In the genomic region with DNA sequence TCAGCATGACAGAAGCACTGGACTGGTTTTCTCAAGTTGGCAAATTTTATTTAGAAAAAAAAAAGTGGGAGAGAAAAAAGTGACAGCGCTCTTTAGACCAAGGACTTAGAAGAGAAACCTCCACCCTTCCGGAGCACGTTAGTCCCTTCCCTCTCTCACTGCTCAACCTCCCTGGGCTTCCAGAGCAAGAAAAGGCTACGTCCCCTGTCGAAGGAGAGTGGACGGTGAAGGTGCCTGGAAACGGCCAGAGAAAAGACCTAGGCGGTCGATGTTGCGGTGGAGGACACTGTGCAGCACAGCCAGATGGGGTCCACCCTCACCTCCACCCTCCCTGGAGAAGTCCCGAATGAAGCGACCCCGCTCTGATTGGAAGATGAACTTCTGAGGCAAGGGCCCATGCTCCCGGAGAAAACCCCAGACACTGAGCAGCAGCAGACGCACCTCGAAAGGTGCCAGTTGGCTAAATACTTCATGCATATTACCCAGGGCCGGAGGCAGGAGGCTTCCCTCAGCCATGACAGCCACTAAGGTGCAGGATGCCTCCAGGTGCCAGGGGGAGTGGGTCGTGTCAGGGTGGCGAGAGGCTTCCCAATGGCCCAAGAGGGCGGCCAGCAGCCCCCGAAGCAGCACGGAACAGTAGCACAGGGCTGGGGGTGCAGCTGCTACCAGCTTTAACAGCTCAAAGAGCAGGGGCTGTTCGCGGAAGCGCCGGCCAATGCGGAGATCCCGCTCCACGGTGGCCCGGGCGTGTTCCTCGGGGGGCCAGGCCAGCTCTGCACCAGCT, we compare ENCODE assay signal across 8 cellular contexts. TPM values are rescaled to one million over a fixed set of nuclear protein-coding genes. Genes with fewer than 3 reads are reported as not detected.
DNase-seq lines count a peak whose midpoint lies in the region; ATAC-seq and TF ChIP-seq lines count a peak whose summit lies in the region.

No MANE protein-coding gene starts in this region.

- peak overlapping the region; percentile 52 for H3K4me2 ChIP-seq in OCI-LY1 (ENCODE audit: low read length)

- peaks cover 57% of the 10 kb centered on the region for H3K36me3 ChIP-seq in OCI-LY1 (ENCODE audit: insufficient read depth, low read length)

- H3K4me1 Mint-ChIP-seq in progenitor cell of endocrine pancreas (ENCODE audit: low read depth): peaks cover 10% of the 10 kb centered on the region

- TF ChIP-seq CTCF in OCI-LY1 (IDR thresholded peaks at IDR 0.05; ENCODE audit: low read length) (no peak), progenitor cell of endocrine pancreas (IDR thresholded peaks at IDR 0.05; ENCODE audit: unreplicated experiment) (no peak)

- peaks cover 30% of the 10 kb centered on the region for H3K4me1 ChIP-seq in OCI-LY1 (ENCODE audit: insufficient read depth, low read length, severe bottlenecking)

- POLR2A ChIA-PET in HEK293T (lab: Yijun Ruan, JAX): interaction anchor here (0.6 to 4.3 kb wide), 16 partner anchors 9 to 107 kb away, joined by 3 to 33 read pairs (median 4); partner anchors contain the start of genes B3GAT3, C11orf98, CSKMT and EEF1G

- no peaks in the 10 kb centered on the region for H3K27me3 Mint-ChIP-seq in progenitor cell of endocrine pancreas

- peak overlapping the region; percentile 34; the same call in 1 of the 2 replicates for H3K9ac ChIP-seq in OCI-LY1 (ENCODE audit: low read length)

- H2AFZ ChIP-seq in OCI-LY1 (ENCODE audit: low read length): no peak overlapping the region

- DNase-seq in progenitor cell of endocrine pancreas (ENCODE audit: low spot score, unreplicated experiment): no peak
- no peak for DNase-seq in HEK293T (ENCODE audit: extremely low spot score)
- no peak for DNase-seq in NCI-H2227 treated with DMSO at 0.1 percent for 48 hours (lab: John Stamatoyannopoulos, UW)

- peaks cover 2% of the 10 kb centered on the region for H3K36me3 Mint-ChIP-seq in progenitor cell of endocrine pancreas (ENCODE audit: insufficient read depth)

- CTCF ChIA-PET in HEK293T (lab: Yijun Ruan, JAX): no interaction called here

- H3K9me2 ChIP-seq in OCI-LY1 (ENCODE audit: low read depth, low read length): no peaks in the 10 kb centered on the region

- peak overlapping the region; percentile 98 for H3K4me3 Mint-ChIP-seq in progenitor cell of endocrine pancreas (ENCODE audit: low read depth)

- peaks cover 36% of the 10 kb centered on the region for H3K79me2 ChIP-seq in OCI-LY1 (ENCODE audit: insufficient read depth, low read length)

- H3K9me3 ChIP-seq in OCI-LY1 (ENCODE audit: low read length): no peaks in the 10 kb centered on the region

- no peaks in the 10 kb centered on the region for H3K9me3 Mint-ChIP-seq in progenitor cell of endocrine pancreas (ENCODE audit: low read depth)

- H3K27me3 ChIP-seq in OCI-LY1 (ENCODE audit: insufficient read depth, low read length): no peaks in the 10 kb centered on the region

- no peaks in the 10 kb centered on the region for H3F3A ChIP-seq in OCI-LY1 (ENCODE audit: insufficient read depth, low read length)

- H4K20me1 ChIP-seq in OCI-LY1 (ENCODE audit: insufficient read depth, low read length): no peaks in the 10 kb centered on the region

- peak overlapping the region; percentile 98 for H3K27ac Mint-ChIP-seq in progenitor cell of endocrine pancreas

- ATAC-seq in GM18502 (IDR thresholded peaks at IDR 0.05; ENCODE audit: poor library complexity, unreplicated experiment) (peak; percentile 1), esophagus mucosa (peak; percentile 3), GM21737 (IDR thresholded peaks at IDR 0.05; ENCODE audit: unreplicated experiment) (no peak), HG02571 (IDR thresholded peaks at IDR 0.05; ENCODE audit: unreplicated experiment) (no peak)

- peak overlapping the region; percentile 91 for H3K4me3 ChIP-seq in OCI-LY1 (ENCODE audit: low read depth, low read length, poor library complexity, severe bottlenecking)

- peak overlapping the region; percentile 21 for H3K27ac ChIP-seq in OCI-LY1 (ENCODE audit: low read depth, low read length, poor library complexity, severe bottlenecking)

TF ChIP-seq in HEK293T, 16 proteins besides CTCF, POLR2A, EP300 and RAD21:
- TF ChIP-seq BHLHE40 (IDR thresholded peaks at IDR 0.05; ENCODE audit: borderline replicate concordance) (no peak), TARDBP (IDR thresholded peaks at IDR 0.05) (no peak), NFRKB (IDR thresholded peaks at IDR 0.05) (no peak), FOXA1 (IDR thresholded peaks at IDR 0.05) (no peak), SUZ12 (IDR thresholded peaks at IDR 0.05) (no peak), FOXK2 (IDR thresholded peaks at IDR 0.05) (no peak), PKNOX1 (IDR thresholded peaks at IDR 0.05) (no peak), HDGF (IDR thresholded peaks at IDR 0.05; ENCODE audit: borderline replicate concordance) (no peak), ARNT (IDR thresholded peaks at IDR 0.05) (no peak), ELF4 (IDR thresholded peaks at IDR 0.05) (no peak), CTBP1 (IDR thresholded peaks at IDR 0.05; ENCODE audit: borderline replicate concordance) (no peak), FOXM1 (IDR thresholded peaks at IDR 0.05; ENCODE audit: borderline replicate concordance) (no peak), LEF1 (IDR thresholded peaks at IDR 0.05; ENCODE audit: borderline replicate concordance) (no peak), SP1 (IDR thresholded peaks at IDR 0.05) (no peak)
TF ChIP-seq in HEK293T: peak in this region for 0.

RNA-seq across cellular contexts. Expression of gene GANAB, which starts 0.6 kb away (rescaled TPM):
- 175 TPM for total RNA-seq in esophagus mucosa
- 354 and 361 TPM in 2 replicates for total RNA-seq in progenitor cell of endocrine pancreas

RNA-seq across cellular contexts. Expression of gene INTS5, which starts 6.1 kb away (rescaled TPM):
- total RNA-seq in esophagus mucosa: 14.1 TPM
- total RNA-seq in progenitor cell of endocrine pancreas: 23.6 and 24.7 TPM in 2 replicates

RNA-seq across cellular contexts. Expression of gene C11orf98, which starts 18.0 kb away (rescaled TPM):
- total RNA-seq in esophagus mucosa: 48.7 TPM
- 71.7 and 73.5 TPM in 2 replicates for total RNA-seq in progenitor cell of endocrine pancreas

RNA-seq across cellular contexts. Expression of gene CSKMT, which starts 18.1 kb away (rescaled TPM):
- total RNA-seq in esophagus mucosa (20.2 TPM), progenitor cell of endocrine pancreas (12.2 and 18.0 TPM in 2 replicates)

RNA-seq across cellular contexts. Expression of gene UQCC3, which starts 24.5 kb away (rescaled TPM):
- total RNA-seq in esophagus mucosa (8.8 TPM), progenitor cell of endocrine pancreas (7.0 and 7.6 TPM in 2 replicates)

Comparison
In these comparisons a context has a peak if more than half of its experiments do, and no peak if none do; other contexts are left out.
1. ATAC-seq: peak in GM18502 (single experiment) and esophagus mucosa (single experiment); none in GM21737 (single experiment) and HG02571 (single experiment).